Comparison of ENCODE assay signal across 8 cellular contexts in genomic region chr19:53103141-53103902, GRCh38. TPM values are rescaled to one million over a fixed set of nuclear protein-coding genes. Genes with fewer than 3 reads are reported as not detected.
DNase-seq lines count a peak whose midpoint lies in the region; ATAC-seq, FAIRE-seq and TF ChIP-seq lines count a peak whose summit lies in the region.

Gene ZNF160 (minus strand): TSS chr19:53103422. CDS start chr19:53086276, 17,146 bp downstream.

- H3K27me3 Mint-ChIP-seq in chondrocyte (ENCODE audit: low read depth), result no peaks in the 10 kb centered on the region

- intact Hi-C loops in kidney (cut with DNase I), result no loop called here

- H3K9me3 Mint-ChIP-seq in chondrocyte (ENCODE audit: low read depth), result peaks cover 2% of the 10 kb centered on the region

- peaks cover 12% of the 10 kb centered on the region for H3K36me3 Mint-ChIP-seq in chondrocyte (ENCODE audit: low read depth)

- peak within 1 kb of the TSS; percentile 69 to 86 for H3K27ac ChIP-seq in kidney (ENCODE audit: low read depth in 2 of 2, low read length in 2 of 2)

- H3K36me3 ChIP-seq in kidney (ENCODE audit: control insufficient read depth in 1 of 2, insufficient read depth in 2 of 2, low read length in 2 of 2), result peaks cover 0 to under 1% of the 10 kb centered on the region in 2 donors

- H3K4me1 Mint-ChIP-seq in chondrocyte (ENCODE audit: low read depth), result peaks cover 27% of the 10 kb centered on the region

- peak within 1 kb of the TSS; percentile 90 for H3K4me3 Mint-ChIP-seq in chondrocyte (ENCODE audit: unreplicated experiment)

- TF ChIP-seq CTCF in AG09319 (IDR thresholded peaks at IDR 0.05; ENCODE audit: low read depth, low read length) (no peak), chondrocyte (IDR thresholded peaks at IDR 0.05) (no peak), kidney (IDR thresholded peaks at IDR 0.05; ENCODE audit: borderline replicate concordance, extremely low read depth, insufficient read depth) (no peak)

- peaks cover 8 to 9% of the 10 kb centered on the region in 2 donors for H3K4me1 ChIP-seq in kidney (ENCODE audit: control insufficient read depth in 1 of 2, insufficient read depth in 1 of 2, low read depth in 1 of 2, low read length in 2 of 2)

- peak; percentile 90 for DNase-seq in AG09319 (ENCODE audit: extremely low read depth, low read depth)
- peak; percentile 88 for DNase-seq in NCI-H460 (ENCODE audit: extremely low read depth, low read depth)
- DNase-seq in activated CD4-positive, alpha-beta T cell treated with anti-CD3 and anti-CD28 coated beads for 24 hours (ENCODE audit: low read depth in 2 of 2), result peak; percentile 99
- DNase-seq in chondrocyte (ENCODE audit: low spot score), result peak; percentile 99
- DNase-seq in kidney, result peak; percentile 100
- peak; percentile 99 for DNase-seq in stimulated activated CD4-positive, alpha-beta T cell treated with anti-CD3 and anti-CD28 coated beads, Interleukin-15, amount 100 ng/mL, for 24 hours

- H3K9ac ChIP-seq in kidney (ENCODE audit: low read length in 2 of 2), result peak within 1 kb of the TSS; percentile 93 to 94

- peak; percentile 94 for ATAC-seq in GM19025 (IDR thresholded peaks at IDR 0.05; ENCODE audit: low read depth, unreplicated experiment)
- ATAC-seq in HG03342 (IDR thresholded peaks at IDR 0.05; ENCODE audit: unreplicated experiment), result peak; percentile 92

- peak within 1 kb of the TSS; percentile 89 to 94 for H3K4me3 ChIP-seq in kidney (ENCODE audit: low read length in 2 of 2)

- H3K9me3 ChIP-seq in kidney (ENCODE audit: control insufficient read depth in 1 of 2, low read length in 2 of 2), result no peaks in the 10 kb centered on the region

- peak; percentile 33 for FAIRE-seq in kidney (lab: Jason Lieb, UNC)

- peak within 1 kb of the TSS; percentile 94 for H3K27ac Mint-ChIP-seq in chondrocyte (ENCODE audit: unreplicated experiment)

RNA-seq across cellular contexts. Expression of gene ZNF160, which starts in this region (rescaled TPM):
- 11.9 and 14.9 TPM in 2 replicates for total RNA-seq in NCI-H460 (2014; rRNA removed; shearing (Covaris generic))
- polyA plus RNA-seq in NCI-H460 (2014; cell fraction: nucleus; rRNA removed), result 10.8 and 11.0 TPM in 2 replicates
- total RNA-seq in chondrocyte, result 21.4 to 23.6 TPM (median 22.4 TPM) in 3 replicates
- total RNA-seq in kidney, result 38.2 TPM
- polyA plus RNA-seq in kidney (ENCODE audit: insufficient read depth, low read depth, low replicate concordance), result 9.5 TPM

Comparison
In these comparisons a context has a peak if more than half of its experiments do, and no peak if none do; other contexts are left out.
1. Peak in every context shown above with its lines: DNase-seq, ATAC-seq, H3K4me3 ChIP-seq and H3K27ac ChIP-seq.